ENCODE assay signal across 32 cellular contexts in the genomic region with DNA sequence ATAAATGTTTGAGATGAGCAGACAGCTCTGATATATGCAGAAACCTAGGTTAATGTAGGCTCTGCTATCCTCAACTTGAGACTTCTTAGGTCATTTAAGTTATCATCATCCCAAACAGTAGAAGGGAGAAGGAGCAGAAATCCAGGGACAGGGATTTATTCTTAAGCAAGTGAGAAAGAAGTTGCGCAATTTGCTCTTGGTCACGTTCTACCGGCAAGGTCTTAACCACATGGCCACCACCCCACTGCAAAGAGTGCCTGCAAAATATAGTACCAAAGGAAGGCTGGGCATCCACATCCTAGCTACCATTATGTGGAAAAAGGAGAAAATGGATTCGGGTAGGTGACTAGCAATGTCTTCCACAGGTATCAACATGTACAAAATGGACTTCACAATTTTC. TPM values are rescaled to one million over a fixed set of nuclear protein-coding genes. Genes with fewer than 3 reads are reported as not detected.
"Had no signal": no experiment of that assay in that cellular context is flagged by ENCODE, and none has a peak within 500 bp of the region (broad histone marks: within the 10 kb centered on the region; RNA-seq: fewer than 3 reads in every experiment).

No MANE protein-coding gene starts in this region.

- H3K9me3 ChIP-seq: gastrocnemius medialis, heart left ventricle, mucosa of descending colon, thoracic aorta, tibial nerve, upper lobe of left lung, uterus had no signal

- H3K4me3 ChIP-seq: dorsolateral prefrontal cortex, gastrocnemius medialis, heart left ventricle, hepatocyte, lung, mucosa of descending colon, neural progenitor cell, thoracic aorta, tibial nerve, upper lobe of left lung, uterus had no signal

- H3K27ac Mint-ChIP-seq: mesothelial cell of epicardium; naive thymus-derived CD4-positive, alpha-beta T cell; nephron; neural progenitor cell; progenitor cell of endocrine pancreas; stimulated activated memory B cell treated with anti-CD40 and anti-IgM and Interleukin-4, amounts not matched to agents 10 μg/mL and 1 μg/mL and 100 μg/mL, for 72 hours; stimulated activated naive CD8-positive, alpha-beta T cell treated with anti-CD3 and anti-CD28 coated beads, Interleukin-15, Interleukin-2, amounts not matched to agents 100 ng/mL and 50 ng/mL, for 24 hours had no signal

- H3K9ac ChIP-seq: neural progenitor cell, parathyroid adenoma had no signal

- DNase-seq: dorsolateral prefrontal cortex; effector CD4-positive, alpha-beta T cell; foreskin fibroblast; gastrocnemius medialis; heart left ventricle; kidney; mesenchymal stem cell; mucosa of descending colon; naive thymus-derived CD4-positive, alpha-beta T cell; stimulated activated CD4-positive, alpha-beta T cell treated with anti-CD3 and anti-CD28 coated beads, Interleukin-2, amount 100 ng/mL, for 24 hours; stimulated activated CD4-positive, alpha-beta T cell treated with anti-CD3 and anti-CD28 coated beads, Interleukin-4, amount 100 ng/mL, for 24 hours; upper lobe of left lung; uterus had no signal

- H3K36me3 ChIP-seq: gastrocnemius medialis, heart left ventricle, neural progenitor cell, thoracic aorta, tibial nerve, upper lobe of left lung, uterus had no signal

- ATAC-seq: esophagus mucosa; gastrocnemius medialis; heart left ventricle; left lobe of liver; mucosa of descending colon; naive thymus-derived CD4-positive, alpha-beta T cell; sciatic nerve; stimulated activated memory B cell treated with anti-CD40 and anti-IgM and Interleukin-4, amounts not matched to agents 10 μg/mL and 1 μg/mL and 100 μg/mL, for 72 hours had no signal

- H3K4me1 ChIP-seq: gastrocnemius medialis, heart left ventricle, neural progenitor cell, tibial nerve, upper lobe of left lung, uterus had no signal

- H3K79me2 ChIP-seq: hepatocyte, parathyroid adenoma had no signal

- H3K27me3 ChIP-seq: gastrocnemius medialis, hepatocyte, neural progenitor cell, tibial nerve, upper lobe of left lung, uterus had no signal

- H3K4me3 Mint-ChIP-seq: mesothelial cell of epicardium; naive thymus-derived CD4-positive, alpha-beta T cell; nephron; neural progenitor cell; stimulated activated memory B cell treated with anti-CD40 and anti-IgM and Interleukin-4, amounts not matched to agents 10 μg/mL and 1 μg/mL and 100 μg/mL, for 72 hours; stimulated activated naive CD8-positive, alpha-beta T cell treated with anti-CD3 and anti-CD28 coated beads, Interleukin-15, Interleukin-2, amounts not matched to agents 100 ng/mL and 50 ng/mL, for 24 hours had no signal

- H3K9me3 Mint-ChIP-seq: stimulated activated memory B cell treated with anti-CD40 and anti-IgM and Interleukin-4, amounts not matched to agents 10 μg/mL and 1 μg/mL and 100 μg/mL, for 72 hours; stimulated activated naive CD8-positive, alpha-beta T cell treated with anti-CD3 and anti-CD28 coated beads, Interleukin-15, Interleukin-2, amounts not matched to agents 100 ng/mL and 50 ng/mL, for 24 hours had no signal

- H2AFZ ChIP-seq: hepatocyte, neural progenitor cell, parathyroid adenoma had no signal

- H3K4me1 Mint-ChIP-seq: mesothelial cell of epicardium; nephron; neural progenitor cell; stimulated activated memory B cell treated with anti-CD40 and anti-IgM and Interleukin-4, amounts not matched to agents 10 μg/mL and 1 μg/mL and 100 μg/mL, for 72 hours had no signal

- H3K36me3 Mint-ChIP-seq: mesothelial cell of epicardium; naive thymus-derived CD4-positive, alpha-beta T cell; neural progenitor cell; stimulated activated memory B cell treated with anti-CD40 and anti-IgM and Interleukin-4, amounts not matched to agents 10 μg/mL and 1 μg/mL and 100 μg/mL, for 72 hours had no signal

- H3K27ac ChIP-seq: dorsolateral prefrontal cortex, epithelial cell of prostate, gastrocnemius medialis, heart left ventricle, hepatocyte, neural progenitor cell, parathyroid adenoma, thoracic aorta, tibial nerve, upper lobe of left lung, uterus had no signal

- H3K27me3 Mint-ChIP-seq: progenitor cell of endocrine pancreas had no signal

- FAIRE-seq: colon, kidney had no signal

- H3K4me2 ChIP-seq: hepatocyte, neural progenitor cell had no signal

RNA-seq across cellular contexts. Expression of a gene that starts 25.2 kb away (rescaled TPM):
- total RNA-seq: gastrocnemius medialis; heart left ventricle; hepatocyte; kidney; left lobe of liver; lung; mesothelial cell of epicardium; mucosa of descending colon; naive thymus-derived CD4-positive, alpha-beta T cell; osteoblast; progenitor cell of endocrine pancreas; sciatic nerve; skeletal muscle tissue; thoracic aorta; tibial nerve; upper lobe of left lung had no signal
- polyA plus RNA-seq: hepatocyte; naive thymus-derived CD4-positive, alpha-beta T cell had no signal

RNA-seq across cellular contexts. Expression of a gene that starts 29.1 kb away (rescaled TPM):
- total RNA-seq: esophagus mucosa; gastrocnemius medialis; heart left ventricle; hepatocyte; kidney; left lobe of liver; liver; lung; mesothelial cell of epicardium; mucosa of descending colon; naive thymus-derived CD4-positive, alpha-beta T cell; osteoblast; progenitor cell of endocrine pancreas; sciatic nerve; skeletal muscle tissue; tibial nerve; upper lobe of left lung; uterus had no signal
- polyA plus RNA-seq: heart left ventricle; hepatocyte; liver; lung; naive thymus-derived CD4-positive, alpha-beta T cell had no signal
